Comparison of ENCODE assay signal across 8 cellular contexts in the genomic region with DNA sequence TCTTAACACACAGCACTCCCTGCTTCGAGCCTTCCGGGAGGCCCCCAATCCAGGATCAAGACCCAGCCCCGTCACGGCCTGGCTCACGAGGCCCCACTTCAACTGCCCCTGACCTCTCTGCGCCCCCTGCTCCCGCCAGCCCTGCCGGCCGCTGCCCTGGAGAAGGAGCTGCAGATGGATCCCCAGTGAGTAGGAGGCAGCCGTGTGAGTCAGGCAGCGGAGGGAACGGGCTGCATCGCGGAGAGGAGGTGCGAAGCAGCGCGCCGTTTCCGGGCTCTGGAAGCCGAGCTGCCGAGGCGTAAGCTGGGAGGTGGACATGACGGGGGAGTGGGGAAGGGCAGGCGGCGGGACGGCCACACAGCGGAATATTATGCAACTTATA.
DNase-seq lines count a peak whose midpoint lies in the region; ATAC-seq lines count a peak whose summit lies in the region.
"Had no signal": no experiment of that assay in that cellular context is flagged by ENCODE, and none has a peak within 500 bp of the region (broad histone marks: within the 10 kb centered on the region; RNA-seq: fewer than 3 reads in every experiment).

No MANE protein-coding gene starts in this region.

- no peaks in the 10 kb centered on the region for H3K9me3 Mint-ChIP-seq in activated T-cell treated with anti-CD3 and anti-CD28 coated beads, Interleukin-2, amount 50 U/mL, for 4 hours

- peaks cover 10% of the 10 kb centered on the region for H3K4me1 ChIP-seq in iPS-18a (ENCODE audit: control insufficient read depth, low read depth, low read length)

- H3K4me3 Mint-ChIP-seq in activated T-cell treated with anti-CD3 and anti-CD28 coated beads, Interleukin-2, amount 50 U/mL, for 4 hours, result no peak overlapping the region

- ATAC-seq in activated T-cell treated with anti-CD3 and anti-CD28 coated beads, Interleukin-2, amount 50 U/mL, for 4 hours, result peak; percentile 38 to 46
- no peak for ATAC-seq in GM21526 (IDR thresholded peaks at IDR 0.05; ENCODE audit: low FRiP score, unreplicated experiment)
- ATAC-seq: HCT116 had no signal

- no peak overlapping the region for H3K9ac ChIP-seq in iPS-18a (ENCODE audit: low read length)

- no peaks in the 10 kb centered on the region for H3K36me3 ChIP-seq in iPS-18a (ENCODE audit: control insufficient read depth, low read depth, low read length)

- peaks cover 61% of the 10 kb centered on the region for H3K27me3 Mint-ChIP-seq in activated T-cell treated with anti-CD3 and anti-CD28 coated beads, Interleukin-2, amount 50 U/mL, for 4 hours (ENCODE audit: low read depth)

- H3K4me3 ChIP-seq in iPS-18a (ENCODE audit: low read length), result peak overlapping the region; percentile 65

- H3K36me3 Mint-ChIP-seq in activated T-cell treated with anti-CD3 and anti-CD28 coated beads, Interleukin-2, amount 50 U/mL, for 4 hours (ENCODE audit: insufficient read depth), result no peaks in the 10 kb centered on the region

- H3K4me1 Mint-ChIP-seq in activated T-cell treated with anti-CD3 and anti-CD28 coated beads, Interleukin-2, amount 50 U/mL, for 4 hours (ENCODE audit: low read depth), result peaks cover 12% of the 10 kb centered on the region

- H3K9me3 ChIP-seq in iPS-18a (ENCODE audit: control insufficient read depth, low read depth, low read length), result no peaks in the 10 kb centered on the region

- no peak overlapping the region for H3K27ac ChIP-seq in iPS-18a (ENCODE audit: low read length)

- peaks cover 54% of the 10 kb centered on the region for H3K27me3 ChIP-seq in iPS-18a (ENCODE audit: control insufficient read depth, insufficient read depth, low read length)

- DNase-seq in HK-2 (ENCODE audit: unreplicated experiment) (peak; percentile 87), T-helper 9 cell (no peak)
- no peak for DNase-seq in activated T-cell treated with anti-CD3 and anti-CD28 coated beads, Interleukin-2, amount 50 U/mL, for 4 hours
- DNase-seq in stimulated activated CD4-positive, alpha-beta T cell treated with anti-CD3 and anti-CD28 coated beads, Interleukin-1b, Interleukin-23, amount 100 ng/mL, for 48 hours, result peak; percentile 46
- DNase-seq in stimulated activated naive CD4-positive, alpha-beta T cell (lab: John Stamatoyannopoulos, UW), result no peak

Comparison
In these comparisons a context has a peak if more than half of its experiments do, and no peak if none do; other contexts are left out.
1. DNase-seq: peak in HK-2 (single experiment) and stimulated activated CD4-positive, alpha-beta T cell treated with anti-CD3 and anti-CD28 coated beads, Interleukin-1b, Interleukin-23, amount 100 ng/mL, for 48 hours (single experiment); none in activated T-cell treated with anti-CD3 and anti-CD28 coated beads, Interleukin-2, amount 50 U/mL, for 4 hours (single experiment), stimulated activated naive CD4-positive, alpha-beta T cell (0 of 6) and T-helper 9 cell (single experiment).